ENCODE assay signal across 26 cellular contexts in the genomic region with DNA sequence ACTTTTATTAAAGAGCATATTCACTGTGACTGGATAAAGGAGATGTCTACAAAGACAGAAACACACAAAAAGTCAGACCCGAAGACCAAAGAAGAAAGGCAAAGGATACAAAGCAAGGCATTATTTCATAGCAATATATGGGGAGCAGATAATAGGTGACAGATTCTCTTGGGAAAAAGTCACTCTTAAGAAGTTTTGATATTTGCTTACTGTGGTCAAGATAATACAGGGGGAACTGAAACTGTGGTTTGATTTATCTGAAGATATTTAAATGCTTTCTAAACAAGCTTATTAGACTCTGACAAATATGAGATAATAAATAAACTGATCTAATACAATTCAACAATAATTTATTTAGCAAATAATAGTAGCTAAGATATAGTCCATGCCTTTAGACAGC. TPM values are rescaled to one million over a fixed set of nuclear protein-coding genes. Genes with fewer than 3 reads are reported as not detected.
"Had no signal": no experiment of that assay in that cellular context is flagged by ENCODE, and none has a peak within 500 bp of the region (broad histone marks: within the 10 kb centered on the region; RNA-seq: fewer than 3 reads in every experiment).

No MANE protein-coding gene starts in this region.

- H3K4me1 ChIP-seq: adrenal gland, ascending aorta, heart left ventricle, lower lobe of right lung, prostate gland, spleen, tibial artery had no signal

- H3K4me3 ChIP-seq: adrenal gland, ascending aorta, gastroesophageal sphincter, heart left ventricle, lower lobe of right lung, prostate gland, spleen, tibial artery had no signal

- FAIRE-seq: kidney had no signal

- ATAC-seq: activated CD4-positive, CD25-positive, alpha-beta regulatory T cell treated with anti-CD3 and anti-CD28 coated beads, Interleukin-2, amount 50 U/mL, for 24 hours; activated CD8-positive, alpha-beta T cell treated with anti-CD3 and anti-CD28 coated beads, Interleukin-2, amount 10 ng/mL, durations not matched to agents 7 days and 5 days; activated T-helper 17 cell treated with anti-CD3 and anti-CD28 coated beads, Interleukin-2, amount 50 U/mL, for 72 hours; heart left ventricle; left lobe of liver; lower lobe of right lung; natural killer cell; stimulated activated naive CD8-positive, alpha-beta T cell treated with anti-CD3 and anti-CD28 coated beads, Interleukin-15, Interleukin-2, amounts not matched to agents 100 U/mL and 50 U/mL, for 24 hours; T-cell had no signal

- H3K36me3 ChIP-seq: adrenal gland, ascending aorta, brain microvascular endothelial cell, gastroesophageal sphincter, lower lobe of right lung, prostate gland, spleen, tibial artery had no signal

- DNase-seq: activated CD4-positive, alpha-beta T cell treated with anti-CD3 and anti-CD28 coated beads, Interleukin-2, amount 50 U/mL, for 1 hour; activated CD8-positive, alpha-beta T cell treated with anti-CD3 and anti-CD28 coated beads, Interleukin-2, amount 10 ng/mL, durations not matched to agents 7 days and 5 days; activated naive CD4-positive, alpha-beta T cell; activated T-cell treated with anti-CD3 and anti-CD28 coated beads, Interleukin-2, amount 50 U/mL, for 1 hour; adrenal gland; brain microvascular endothelial cell; central memory CD4-positive, alpha-beta T cell; dermis blood vessel endothelial cell; effector CD8-positive, alpha-beta T cell; heart left ventricle; kidney; lower lobe of right lung; midbrain; natural killer cell; spleen; stimulated activated CD4-positive, alpha-beta T cell treated with anti-CD3 and anti-CD28 coated beads, Interleukin-4, amount 100 ng/mL, for 24 hours; stimulated activated naive CD8-positive, alpha-beta T cell treated with anti-CD3 and anti-CD28 coated beads, Interleukin-15, Interleukin-2, amounts not matched to agents 100 U/mL and 50 U/mL, for 24 hours; T-cell; tibial artery had no signal

- H3K27me3 ChIP-seq: adrenal gland, ascending aorta, brain microvascular endothelial cell, gastroesophageal sphincter, heart left ventricle, tibial artery had no signal

- H3K9me3 ChIP-seq: adrenal gland, ascending aorta, gastroesophageal sphincter, heart left ventricle, lower lobe of right lung, prostate gland, spleen, tibial artery had no signal

- H3K27ac ChIP-seq: adrenal gland, ascending aorta, brain microvascular endothelial cell, heart left ventricle, lower lobe of right lung, prostate gland, spleen, tibial artery, VCaP had no signal

RNA-seq across cellular contexts. Expression of a gene that starts 14.7 kb away (rescaled TPM):
- total RNA-seq: activated CD8-positive, alpha-beta T cell treated with anti-CD3 and anti-CD28 coated beads, Interleukin-2, amount 10 ng/mL, durations not matched to agents 7 days and 5 days; activated T-helper 17 cell treated with anti-CD3 and anti-CD28 coated beads, Interleukin-2, amount 50 U/mL, for 72 hours; natural killer cell; T-cell had no signal

RNA-seq across cellular contexts. Expression of a gene that starts 14.8 kb away (rescaled TPM):
- total RNA-seq: activated CD8-positive, alpha-beta T cell treated with anti-CD3 and anti-CD28 coated beads, Interleukin-2, amount 10 ng/mL, durations not matched to agents 7 days and 5 days had no signal

RNA-seq across cellular contexts. Expression of a gene that starts 49.8 kb away (rescaled TPM):
- total RNA-seq: activated CD8-positive, alpha-beta T cell treated with anti-CD3 and anti-CD28 coated beads, Interleukin-2, amount 10 ng/mL, durations not matched to agents 7 days and 5 days; activated T-helper 17 cell treated with anti-CD3 and anti-CD28 coated beads, Interleukin-2, amount 50 U/mL, for 72 hours; natural killer cell had no signal
